ENCODE assay signal across 1 cellular context in the genomic region with DNA sequence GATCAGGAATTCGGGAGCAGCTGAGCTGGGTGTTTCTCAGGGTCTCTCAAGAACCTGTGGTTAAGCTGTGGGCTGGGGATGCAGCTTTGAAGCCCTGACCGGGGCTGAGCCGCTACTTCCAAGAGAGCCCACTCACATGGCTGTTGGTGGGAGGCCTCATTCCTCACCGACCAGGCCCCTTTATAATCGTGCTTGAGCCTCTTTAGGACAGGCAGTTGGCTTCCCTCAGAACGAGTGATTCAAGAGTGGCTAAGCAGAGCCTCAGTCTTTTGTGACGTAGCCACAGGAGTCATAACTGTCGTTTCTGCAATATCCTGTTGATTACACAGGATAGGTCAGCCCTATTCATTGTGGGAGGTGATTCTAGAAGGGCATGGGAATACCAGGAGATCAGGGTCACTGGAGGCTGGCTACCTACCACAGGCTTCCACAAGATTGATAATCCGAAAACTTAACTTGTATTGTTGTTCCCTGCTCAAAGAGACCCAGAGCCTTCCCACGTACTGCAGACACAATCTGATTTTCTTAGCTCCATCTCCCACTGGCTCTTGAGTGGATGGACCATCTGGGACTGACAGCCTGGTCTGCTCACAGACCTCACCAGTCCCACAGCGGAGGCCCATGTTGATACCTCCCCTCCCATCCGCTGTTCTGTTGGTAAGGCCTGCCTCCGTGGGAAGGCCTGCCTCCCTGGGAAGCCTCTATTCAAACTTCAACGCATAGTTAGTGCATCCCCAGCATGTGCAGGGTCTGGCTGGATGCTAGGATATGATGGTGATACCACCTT.
TF ChIP-seq lines count a peak whose summit lies in the region.

No MANE protein-coding gene starts in this region.

TF ChIP-seq in endothelial cell of umbilical vein, 7 proteins besides CTCF, POLR2A, EP300 and RAD21:
- TF ChIP-seq, protein P1, sequence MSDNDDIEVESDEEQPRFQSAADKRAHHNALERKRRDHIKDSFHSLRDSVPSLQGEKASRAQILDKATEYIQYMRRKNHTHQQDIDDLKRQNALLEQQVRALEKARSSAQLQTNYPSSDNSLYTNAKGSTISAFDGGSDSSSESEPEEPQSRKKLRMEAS (IDR thresholded peaks at IDR 0.05; ENCODE audit: insufficient read depth, insufficient read length): no peak
- TF ChIP-seq GATA2 (IDR thresholded peaks at IDR 0.05; ENCODE audit: insufficient read depth, insufficient read length, low read depth, low read length) (no peak), MYC (IDR thresholded peaks at IDR 0.05; ENCODE audit: low read depth, low read length) (no peak), EZH2 (IDR thresholded peaks at IDR 0.05; ENCODE audit: borderline replicate concordance, low read depth, low read length, severe bottlenecking) (no peak), POLR2AphosphoS5 (IDR thresholded peaks at IDR 0.05; ENCODE audit: insufficient read depth, low read depth, low read length) (no peak), JUN (IDR thresholded peaks at IDR 0.05; ENCODE audit: borderline replicate concordance, insufficient read depth, insufficient read length, low read depth) (no peak), FOS (IDR thresholded peaks at IDR 0.05; ENCODE audit: borderline replicate concordance, insufficient read depth, low read length) (no peak)
